Comparison of ENCODE assay signal across 8 cellular contexts in genomic region chr10:3902054-3902808, GRCh38.
DNase-seq lines count a peak whose midpoint lies in the region; ATAC-seq, FAIRE-seq and TF ChIP-seq lines count a peak whose summit lies in the region.

No MANE protein-coding gene starts in this region.

- no peak overlapping the region for H3K9ac ChIP-seq in mammary epithelial cell (ENCODE audit: insufficient read depth, low read length)

- CTCF ChIA-PET in mammary epithelial cell (lab: Charles Lee; ENCODE audit: low non-redundant PET), result no interaction called here

- H3K4me1 Mint-ChIP-seq in naive thymus-derived CD8-positive, alpha-beta T cell, result peaks cover 0 to 39% (median 3%) of the 10 kb centered on the region in 4 donors

- in situ Hi-C loops in mammary epithelial cell (cut with MboI; ENCODE audit: low sequenced_read_pairs in 2 of 2), result no loop called here

- WGBS in mammary epithelial cell (ENCODE audit: low coverage, missing lambda C conversion rate), result 45% methylated on average over 8 of the region's 8 CpGs

- peak; percentile 24 for DNase-seq in GM12891 (ENCODE audit: insufficient read length, low spot score)
- peak; percentile 50 for DNase-seq in LHCN-M2 (ENCODE audit: low read depth)
- DNase-seq in mammary epithelial cell, result no peak
- peak in 1 of 10 donors; percentile 24 for DNase-seq in naive thymus-derived CD8-positive, alpha-beta T cell
- DNase-seq in putamen (ENCODE audit: low spot score), result no peak
- no peak for DNase-seq in NCI-H128 (lab: John Stamatoyannopoulos, UW; ENCODE audit: unreplicated experiment)
- no peak for DNase-seq in SK-N-DZ (ENCODE audit: low spot score)

- H3K9me3 ChIP-seq in mammary epithelial cell (replicated peaks; ENCODE audit: insufficient read depth, low read length), result no peaks in the 10 kb centered on the region

- TF ChIP-seq CTCF in mammary epithelial cell (conservative IDR thresholded peaks at IDR 0.05 in 1 of 2, IDR thresholded peaks at IDR 0.05 in 1 of 2; ENCODE audit: extremely low read depth in 1 of 2, insufficient read depth in 1 of 2, low read depth in 1 of 2, low read length in 2 of 2), result no peak

- H3K27ac Mint-ChIP-seq in naive thymus-derived CD8-positive, alpha-beta T cell, result peak overlapping the region in 3 of 10 donors; percentile 49 to 60 (median 58)

- POLR2A ChIA-PET in naive thymus-derived CD8-positive, alpha-beta T cell (lab: Charles Lee), result no interaction called here

- no peaks in the 10 kb centered on the region for H3K27me3 Mint-ChIP-seq in naive thymus-derived CD8-positive, alpha-beta T cell

- BruUV-seq in mammary epithelial cell (replicated peaks; lab: Mats Ljungman, UMichigan), result no TSS peak

- peaks cover 35% of the 10 kb centered on the region for H3K4me1 ChIP-seq in mammary epithelial cell (ENCODE audit: insufficient read depth, low read length)

- H2AFZ ChIP-seq in mammary epithelial cell (ENCODE audit: low read depth, low read length), result peak overlapping the region; percentile 22

- H3K27me3 ChIP-seq in mammary epithelial cell (ENCODE audit: insufficient read depth, low read length), result no peaks in the 10 kb centered on the region

- H3K36me3 ChIP-seq in mammary epithelial cell (ENCODE audit: insufficient read depth, low read length), result no peaks in the 10 kb centered on the region

- TF ChIP-seq POLR2A in GM12891 (IDR thresholded peaks at IDR 0.05; ENCODE audit: low read depth, low read length), result no peak

- H3K4me3 Mint-ChIP-seq in naive thymus-derived CD8-positive, alpha-beta T cell, result peak overlapping the region in 1 of 10 donors; percentile 20

- no peak overlapping the region for H3K4me3 ChIP-seq in mammary epithelial cell (replicated peaks in 1 of 3; ENCODE audit: insufficient read depth in 1 of 3, low read depth in 2 of 3, low read length in 3 of 3)

- H3K9me3 Mint-ChIP-seq in naive thymus-derived CD8-positive, alpha-beta T cell, result peaks cover 0 to 2% (median 0%) of the 10 kb centered on the region in 9 donors

- no peak overlapping the region for H3K27ac ChIP-seq in mammary epithelial cell (ENCODE audit: insufficient read depth, low read depth, low read length)

- dilution Hi-C loops in mammary epithelial cell (cut with HindIII; ENCODE audit: low sequenced_read_pairs), result no loop called here

- FAIRE-seq in GM12891 (lab: Jason Lieb, UNC), result peak; percentile 70

- peak; percentile 91 for ATAC-seq in GM21528 (IDR thresholded peaks at IDR 0.05; ENCODE audit: low FRiP score, unreplicated experiment)
- peak; percentile 42 to 74 for ATAC-seq in naive thymus-derived CD8-positive, alpha-beta T cell

- no peaks in the 10 kb centered on the region for H4K20me1 ChIP-seq in mammary epithelial cell (ENCODE audit: insufficient read depth, low read length)

- no peak overlapping the region for H3K4me2 ChIP-seq in mammary epithelial cell (ENCODE audit: insufficient read depth, low read depth, low read length)

- no peaks in the 10 kb centered on the region for H3K36me3 Mint-ChIP-seq in naive thymus-derived CD8-positive, alpha-beta T cell

- H3K79me2 ChIP-seq in mammary epithelial cell (ENCODE audit: insufficient read depth, low read length), result no peaks in the 10 kb centered on the region

- intact Hi-C loops in mammary epithelial cell (cut with micrococcal nuclease), result no loop called here

TF ChIP-seq in GM12891, 5 proteins besides CTCF, POLR2A, EP300 and RAD21:
- TF ChIP-seq SPI1 (IDR thresholded peaks at IDR 0.05; ENCODE audit: low read depth, low read length) (no peak), POU2F2 (IDR thresholded peaks at IDR 0.05; ENCODE audit: low read depth, low read length) (no peak), TAF1 (IDR thresholded peaks at IDR 0.05; ENCODE audit: low read depth, low read length) (no peak), PAX5 (IDR thresholded peaks at IDR 0.05; ENCODE audit: insufficient read depth, low read length, severe bottlenecking) (no peak), POLR2AphosphoS5 (IDR thresholded peaks at IDR 0.05; ENCODE audit: low read depth, low read length) (no peak)
TF ChIP-seq in GM12891: peak in this region for 0.

Comparison
In these comparisons a context has a peak if more than half of its experiments do, and no peak if none do; other contexts are left out.
1. DNase-seq: peak in GM12891 (single experiment) and LHCN-M2 (single experiment); none in mammary epithelial cell (single experiment), putamen (single experiment), NCI-H128 (single experiment) and SK-N-DZ (single experiment).